In genomic region chr9:135156525-135157510, GRCh38 we compare ENCODE assay signal across 9 cellular contexts.
DNase-seq lines count a peak whose midpoint lies in the region; ATAC-seq, FAIRE-seq and TF ChIP-seq lines count a peak whose summit lies in the region.
"Had no signal": no experiment of that assay in that cellular context is flagged by ENCODE, and none has a peak within 500 bp of the region (broad histone marks: within the 10 kb centered on the region; RNA-seq: fewer than 3 reads in every experiment).

No MANE protein-coding gene starts in this region.

- H3K27ac ChIP-seq in adrenal gland: no peak overlapping the region
- no peak overlapping the region for H3K27ac ChIP-seq in HepG2 (ENCODE audit: extremely low read length, insufficient read depth, low read length)
- no peak overlapping the region for H3K27ac ChIP-seq in kidney (ENCODE audit: low read depth in 2 of 2, low read length in 2 of 2)

- peaks cover 7% of the 10 kb centered on the region; the same call in 1 of the 2 replicates for H4K20me1 ChIP-seq in HepG2 (ENCODE audit: insufficient read depth, low read length)

- H3K9me3 ChIP-seq in adrenal gland (replicated peaks in 1 of 3) (no peaks in the 10 kb centered on the region), HepG2 (ENCODE audit: low read length) (no peaks in the 10 kb centered on the region), kidney (ENCODE audit: control insufficient read depth in 1 of 2, low read length in 2 of 2) (no peaks in the 10 kb centered on the region)

- WGBS in adrenal gland, 4 donors: 19 to 36% (median 31%) methylated on average over 16 to 20 of the region's 20 CpGs
- 52% methylated on average over 10 of the region's 20 CpGs for WGBS in HepG2 (ENCODE audit: low lambda C conversion rate)

- no peaks in the 10 kb centered on the region for H3K36me3 ChIP-seq in adrenal gland (replicated peaks in 1 of 2)
- no peaks in the 10 kb centered on the region for H3K36me3 ChIP-seq in HepG2 (replicated peaks in 1 of 2; ENCODE audit: control insufficient read depth in 1 of 2, insufficient read depth in 2 of 2, low read length in 2 of 2)
- H3K36me3 ChIP-seq in kidney (ENCODE audit: control insufficient read depth in 1 of 2, insufficient read depth in 2 of 2, low read length in 2 of 2): no peaks in the 10 kb centered on the region

- peaks cover 29% of the 10 kb centered on the region; the same call in 1 of the 2 replicates for H3K9me3 Mint-ChIP-seq in HFFc6

- BruUV-seq in HepG2 (replicated peaks; lab: Mats Ljungman, UMichigan): no TSS peak

- in situ Hi-C loops in HepG2 (cut with HindIII; ENCODE audit: extremely low pct_ligation_motif_present, low pct_unique_long_range_greater_than_20kb): no loop called here

- H3K9ac ChIP-seq in HepG2 (ENCODE audit: insufficient read depth, low read depth, low read length) (no peak overlapping the region), kidney (ENCODE audit: low read length in 2 of 2) (no peak overlapping the region)

- no peak for TF ChIP-seq RAD21 in HepG2 (CRISPR knock-in tag; IDR thresholded peaks at IDR 0.05)

- DNase-seq in AG10803 (ENCODE audit: low read depth) (peak; percentile 38), HFFc6 (peak; percentile 2), adrenal gland (peak in 6 of 7 donors; percentile 47 to 64 (median 58)), HepG2 (ENCODE audit: low spot score) (peak; percentile 15), GF-D8 (lab: John Stamatoyannopoulos, UW) (no peak), kidney (no peak)
- no peak for DNase-seq in stimulated activated naive CD4-positive, alpha-beta T cell treated with Interleukin-2 at 50 U/mL for 16 hours (lab: John Stamatoyannopoulos, UW)

- H3K4me3 ChIP-seq in AG10803 (ENCODE audit: low read length) (no peak overlapping the region), adrenal gland (no peak overlapping the region), HepG2 (replicated peaks in 1 of 3; ENCODE audit: insufficient read depth in 1 of 3, low read depth in 2 of 3, low read length in 3 of 3) (no peak overlapping the region), kidney (ENCODE audit: low read length in 2 of 2) (no peak overlapping the region)

- H2AFZ ChIP-seq in HepG2 (ENCODE audit: low read length): no peak overlapping the region

- ATAC-seq in HepG2 (peak; percentile 44; the same call in 2 of the 3 replicates), GM18909 (IDR thresholded peaks at IDR 0.05; ENCODE audit: poor library complexity, unreplicated experiment) (no peak)
- ATAC-seq: stimulated activated naive CD8-positive, alpha-beta T cell treated with anti-CD3 and anti-CD28 coated beads, Interleukin-15, amount 100 ng/mL, for 72 hours had no signal

- POLR2A ChIA-PET in HepG2 (lab: Yijun Ruan, JAX): no interaction called here

- H3K4me1 ChIP-seq in adrenal gland (replicated peaks in 1 of 2) (no peaks in the 10 kb centered on the region), HepG2 (ENCODE audit: insufficient read depth, low read length) (no peaks in the 10 kb centered on the region), kidney (ENCODE audit: control insufficient read depth in 1 of 2, insufficient read depth in 1 of 2, low read depth in 1 of 2, low read length in 2 of 2) (no peaks in the 10 kb centered on the region)

- no peaks in the 10 kb centered on the region for H3K79me2 ChIP-seq in HepG2 (ENCODE audit: insufficient read depth, low read length)

- H3K27me3 ChIP-seq in adrenal gland: peaks cover 3% of the 10 kb centered on the region
- peaks cover 0 to 15% of the 10 kb centered on the region in 2 experiments; a peak in 1 of 5 replicates for H3K27me3 ChIP-seq in HepG2 (ENCODE audit: control insufficient read depth in 1 of 2, insufficient read depth in 2 of 2, low read length in 2 of 2)

- H3K27me3 Mint-ChIP-seq in HFFc6 (ENCODE audit: insufficient read depth): peaks cover 2% of the 10 kb centered on the region; the same call in 1 of the 2 replicates

- CTCF ChIA-PET in HepG2 (lab: Yijun Ruan, JAX; ENCODE audit: low intra/inter-chr PET ratio, low total read pairs): no interaction called here

- H3K4me1 Mint-ChIP-seq in HFFc6 (ENCODE audit: low read depth): no peaks in the 10 kb centered on the region
- H3K4me1 Mint-ChIP-seq: stimulated activated naive CD8-positive, alpha-beta T cell treated with anti-CD3 and anti-CD28 coated beads, Interleukin-15, amount 100 ng/mL, for 72 hours had no signal

- TF ChIP-seq POLR2A in adrenal gland (IDR thresholded peaks at IDR 0.05): no peak
- no peak for TF ChIP-seq POLR2A in HepG2 (IDR thresholded peaks at IDR 0.05; ENCODE audit: insufficient read depth in 1 of 2, low read depth in 2 of 2, low read length in 2 of 2)

- H3K4me2 ChIP-seq in HepG2 (ENCODE audit: low read depth, low read length): no peak overlapping the region

- no peak overlapping the region for H3K27ac Mint-ChIP-seq in HFFc6
- H3K27ac Mint-ChIP-seq: stimulated activated naive CD8-positive, alpha-beta T cell treated with anti-CD3 and anti-CD28 coated beads, Interleukin-15, amount 100 ng/mL, for 72 hours had no signal

- no peak overlapping the region for H3K4me3 Mint-ChIP-seq in HFFc6
- H3K4me3 Mint-ChIP-seq: stimulated activated naive CD8-positive, alpha-beta T cell treated with anti-CD3 and anti-CD28 coated beads, Interleukin-15, amount 100 ng/mL, for 72 hours had no signal

- FAIRE-seq in HepG2 (lab: Jason Lieb, UNC) (no peak), kidney (lab: Jason Lieb, UNC) (no peak)

- TF ChIP-seq EP300 in HepG2 (IDR thresholded peaks at IDR 0.05; ENCODE audit: low read depth in 2 of 2, low read length in 2 of 2) (no peak), HepG2 (CRISPR knock-in tag; IDR thresholded peaks at IDR 0.05; ENCODE audit: borderline replicate concordance) (no peak)

- intact Hi-C loops in adrenal gland (cut with DNase I): no loop called here
- intact Hi-C loops in HepG2 (cut with micrococcal nuclease; ENCODE audit: unreplicated experiment): no loop called here
- intact Hi-C loops in kidney (cut with DNase I): no loop called here

- no peak for TF ChIP-seq CTCF in AG10803 (conservative IDR thresholded peaks at IDR 0.05; ENCODE audit: low read length)
- TF ChIP-seq CTCF in HFFc6 (IDR thresholded peaks at IDR 0.05): no peak
- TF ChIP-seq CTCF in adrenal gland (IDR thresholded peaks at IDR 0.05): no peak
- TF ChIP-seq CTCF in HepG2 (CRISPR knock-in tag; IDR thresholded peaks at IDR 0.05): no peak
- TF ChIP-seq CTCF in kidney (IDR thresholded peaks at IDR 0.05; ENCODE audit: borderline replicate concordance, extremely low read depth, insufficient read depth): no peak

- no peaks in the 10 kb centered on the region; the same call in 1 of the 2 replicates for H3K36me3 Mint-ChIP-seq in HFFc6 (ENCODE audit: low read depth)

TF ChIP-seq in HepG2, 621 proteins besides CTCF, POLR2A, EP300 and RAD21 (continues in another document):
- 0 out of 2 replicates have a peak, but pooled peaks have one; percentile 25 for TF ChIP-seq THAP11 (CRISPR knock-in tag; IDR thresholded peaks at IDR 0.05)
- 0 out of 2 replicates have a peak, but pooled peaks have one; percentile 62 for TF ChIP-seq ZSCAN12 (CRISPR knock-in tag; IDR thresholded peaks at IDR 0.05)
- TF ChIP-seq ZNF589 (CRISPR knock-in tag; conservative IDR thresholded peaks at IDR 0.05): 0 out of 2 replicates have a peak, but pooled peaks have one; percentile 34
- peak; percentile 68; the same call in 1 of the 2 replicates for TF ChIP-seq XBP1 (CRISPR knock-in tag; IDR thresholded peaks at IDR 0.05)
- TF ChIP-seq HOXA5 (CRISPR knock-in tag; IDR thresholded peaks at IDR 0.05): peak; percentile 63; the same call in 1 of the 2 replicates
- TF ChIP-seq ZSCAN5A (CRISPR knock-in tag; IDR thresholded peaks at IDR 0.05; ENCODE audit: borderline replicate concordance): no peak
- TF ChIP-seq ZNF510 (CRISPR knock-in tag; IDR thresholded peaks at IDR 0.05; ENCODE audit: low read depth): no peak
- 0 out of 2 replicates have a peak, but pooled peaks have one; percentile 17 for TF ChIP-seq HDAC2 (CRISPR knock-in tag; IDR thresholded peaks at IDR 0.05)
- TF ChIP-seq, protein P1, sequence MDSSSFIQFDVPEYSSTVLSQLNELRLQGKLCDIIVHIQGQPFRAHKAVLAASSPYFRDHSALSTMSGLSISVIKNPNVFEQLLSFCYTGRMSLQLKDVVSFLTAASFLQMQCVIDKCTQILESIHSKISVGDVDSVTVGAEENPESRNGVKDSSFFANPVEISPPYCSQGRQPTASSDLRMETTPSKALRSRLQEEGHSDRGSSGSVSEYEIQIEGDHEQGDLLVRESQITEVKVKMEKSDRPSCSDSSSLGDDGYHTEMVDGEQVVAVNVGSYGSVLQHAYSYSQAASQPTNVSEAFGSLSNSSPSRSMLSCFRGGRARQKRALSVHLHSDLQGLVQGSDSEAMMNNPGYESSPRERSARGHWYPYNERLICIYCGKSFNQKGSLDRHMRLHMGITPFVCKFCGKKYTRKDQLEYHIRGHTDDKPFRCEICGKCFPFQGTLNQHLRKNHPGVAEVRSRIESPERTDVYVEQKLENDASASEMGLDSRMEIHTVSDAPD (CRISPR knock-in tag; IDR thresholded peaks at IDR 0.05): no peak
- TF ChIP-seq, protein P2, sequence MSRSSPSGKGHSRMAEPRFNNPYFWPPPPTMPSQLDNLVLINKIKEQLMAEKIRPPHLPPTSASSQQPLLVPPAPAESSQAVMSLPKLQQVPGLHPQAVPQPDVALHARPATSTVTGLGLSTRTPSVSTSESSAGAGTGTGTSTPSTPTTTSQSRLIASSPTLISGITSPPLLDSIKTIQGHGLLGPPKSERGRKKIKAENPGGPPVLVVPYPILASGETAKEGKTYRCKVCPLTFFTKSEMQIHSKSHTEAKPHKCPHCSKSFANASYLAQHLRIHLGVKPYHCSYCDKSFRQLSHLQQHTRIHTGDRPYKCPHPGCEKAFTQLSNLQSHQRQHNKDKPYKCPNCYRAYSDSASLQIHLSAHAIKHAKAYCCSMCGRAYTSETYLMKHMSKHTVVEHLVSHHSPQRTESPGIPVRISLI (CRISPR knock-in tag; IDR thresholded peaks at IDR 0.05; ENCODE audit: borderline replicate concordance): no peak
- TF ChIP-seq ZNF749 (CRISPR knock-in tag; IDR thresholded peaks at IDR 0.05; ENCODE audit: borderline replicate concordance): 0 out of 2 replicates have a peak, but pooled peaks have one; percentile 49
- TF ChIP-seq ERF (CRISPR knock-in tag; IDR thresholded peaks at IDR 0.05): peak; percentile 40; the same call in 1 of the 2 replicates
- TF ChIP-seq ZNF331 (CRISPR knock-in tag; IDR thresholded peaks at IDR 0.05): 0 out of 2 replicates have a peak, but pooled peaks have one; percentile 30
- no peak for TF ChIP-seq ZNF83 (CRISPR knock-in tag; IDR thresholded peaks at IDR 0.05; ENCODE audit: borderline replicate concordance)

Comparison
In these comparisons a context has a peak if more than half of its experiments do, and no peak if none do; other contexts are left out.
1. DNase-seq: peak in AG10803 (single experiment), HFFc6 (single experiment), adrenal gland (6 of 7) and HepG2 (single experiment); none in GF-D8 (single experiment), kidney (single experiment) and stimulated activated naive CD4-positive, alpha-beta T cell treated with Interleukin-2 at 50 U/mL for 16 hours (single experiment).